In the genomic region with DNA sequence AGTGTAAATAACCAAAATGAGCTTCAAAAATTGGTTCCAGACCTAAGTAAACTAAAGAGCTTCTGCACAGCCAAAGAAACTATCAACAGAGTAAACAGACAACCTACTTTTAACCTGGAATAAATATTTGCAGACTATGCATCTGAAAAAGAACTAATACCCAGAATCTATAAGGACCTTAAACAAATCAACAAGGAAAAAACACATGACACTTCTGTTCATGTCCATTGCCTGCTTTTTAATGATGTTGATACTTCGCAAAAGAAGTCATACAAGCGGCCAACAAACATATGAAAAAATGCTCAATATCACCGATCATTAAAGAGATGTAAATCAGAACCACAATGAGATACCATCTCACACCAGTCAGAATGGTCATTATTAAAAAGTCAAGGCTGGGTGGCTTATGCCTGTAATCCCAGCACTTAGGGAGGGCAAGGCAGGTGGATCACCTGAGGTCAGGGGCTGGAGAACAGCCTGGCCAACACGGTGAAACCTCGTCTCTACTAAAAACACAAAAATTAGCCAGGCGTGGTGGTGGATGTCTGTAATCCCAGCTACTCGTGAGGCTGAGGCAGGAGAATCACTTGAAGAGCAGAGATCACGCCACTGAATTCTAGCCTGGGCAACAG, we compare ENCODE assay signal across 1 cellular context.
TF ChIP-seq lines count a peak whose summit lies in the region.

No MANE protein-coding gene starts in this region.

TF ChIP-seq in HepG2, 621 proteins besides CTCF, POLR2A, EP300 and RAD21 (continues in another document):
- TF ChIP-seq, protein P1, sequence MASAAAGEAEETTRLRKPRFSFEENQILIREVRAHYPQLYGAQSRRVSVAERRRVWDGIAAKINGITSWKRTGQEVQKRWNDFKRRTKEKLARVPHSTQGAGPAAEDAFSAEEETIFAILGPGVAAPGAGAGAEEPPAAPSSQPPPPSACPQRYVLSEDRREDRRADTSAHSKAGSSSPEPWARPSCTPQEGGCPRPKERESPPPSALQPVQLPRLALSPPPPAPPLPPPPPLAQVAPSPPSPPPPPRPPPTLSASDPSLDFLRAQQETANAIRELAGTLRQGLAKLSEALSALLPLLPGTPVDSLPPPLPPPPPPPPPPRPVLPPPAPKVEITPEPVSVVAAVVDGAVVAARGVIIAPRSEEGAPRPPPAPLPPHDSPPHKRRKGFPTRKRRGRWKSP (CRISPR knock-in tag; IDR thresholded peaks at IDR 0.05): 0 out of 2 replicates have a peak, but pooled peaks have one; percentile 42
- TF ChIP-seq, protein P2, sequence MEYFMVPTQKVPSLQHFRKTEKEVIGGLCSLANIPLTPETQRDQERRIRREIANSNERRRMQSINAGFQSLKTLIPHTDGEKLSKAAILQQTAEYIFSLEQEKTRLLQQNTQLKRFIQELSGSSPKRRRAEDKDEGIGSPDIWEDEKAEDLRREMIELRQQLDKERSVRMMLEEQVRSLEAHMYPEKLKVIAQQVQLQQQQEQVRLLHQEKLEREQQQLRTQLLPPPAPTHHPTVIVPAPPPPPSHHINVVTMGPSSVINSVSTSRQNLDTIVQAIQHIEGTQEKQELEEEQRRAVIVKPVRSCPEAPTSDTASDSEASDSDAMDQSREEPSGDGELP (IDR thresholded peaks at IDR 0.05; ENCODE audit: borderline replicate concordance, low read depth): no peak
- TF ChIP-seq, protein P3, sequence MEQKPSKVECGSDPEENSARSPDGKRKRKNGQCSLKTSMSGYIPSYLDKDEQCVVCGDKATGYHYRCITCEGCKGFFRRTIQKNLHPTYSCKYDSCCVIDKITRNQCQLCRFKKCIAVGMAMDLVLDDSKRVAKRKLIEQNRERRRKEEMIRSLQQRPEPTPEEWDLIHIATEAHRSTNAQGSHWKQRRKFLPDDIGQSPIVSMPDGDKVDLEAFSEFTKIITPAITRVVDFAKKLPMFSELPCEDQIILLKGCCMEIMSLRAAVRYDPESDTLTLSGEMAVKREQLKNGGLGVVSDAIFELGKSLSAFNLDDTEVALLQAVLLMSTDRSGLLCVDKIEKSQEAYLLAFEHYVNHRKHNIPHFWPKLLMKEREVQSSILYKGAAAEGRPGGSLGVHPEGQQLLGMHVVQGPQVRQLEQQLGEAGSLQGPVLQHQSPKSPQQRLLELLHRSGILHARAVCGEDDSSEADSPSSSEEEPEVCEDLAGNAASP (CRISPR knock-in tag; IDR thresholded peaks at IDR 0.05; ENCODE audit: borderline replicate concordance): 0 out of 2 replicates have a peak, but pooled peaks have one; percentile 27
- TF ChIP-seq, protein P4, sequence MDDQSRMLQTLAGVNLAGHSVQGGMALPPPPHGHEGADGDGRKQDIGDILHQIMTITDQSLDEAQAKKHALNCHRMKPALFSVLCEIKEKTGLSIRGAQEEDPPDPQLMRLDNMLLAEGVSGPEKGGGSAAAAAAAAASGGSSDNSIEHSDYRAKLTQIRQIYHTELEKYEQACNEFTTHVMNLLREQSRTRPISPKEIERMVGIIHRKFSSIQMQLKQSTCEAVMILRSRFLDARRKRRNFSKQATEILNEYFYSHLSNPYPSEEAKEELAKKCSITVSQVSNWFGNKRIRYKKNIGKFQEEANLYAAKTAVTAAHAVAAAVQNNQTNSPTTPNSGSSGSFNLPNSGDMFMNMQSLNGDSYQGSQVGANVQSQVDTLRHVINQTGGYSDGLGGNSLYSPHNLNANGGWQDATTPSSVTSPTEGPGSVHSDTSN (CRISPR knock-in tag; IDR thresholded peaks at IDR 0.05; ENCODE audit: borderline replicate concordance): no peak
- TF ChIP-seq, protein P5, sequence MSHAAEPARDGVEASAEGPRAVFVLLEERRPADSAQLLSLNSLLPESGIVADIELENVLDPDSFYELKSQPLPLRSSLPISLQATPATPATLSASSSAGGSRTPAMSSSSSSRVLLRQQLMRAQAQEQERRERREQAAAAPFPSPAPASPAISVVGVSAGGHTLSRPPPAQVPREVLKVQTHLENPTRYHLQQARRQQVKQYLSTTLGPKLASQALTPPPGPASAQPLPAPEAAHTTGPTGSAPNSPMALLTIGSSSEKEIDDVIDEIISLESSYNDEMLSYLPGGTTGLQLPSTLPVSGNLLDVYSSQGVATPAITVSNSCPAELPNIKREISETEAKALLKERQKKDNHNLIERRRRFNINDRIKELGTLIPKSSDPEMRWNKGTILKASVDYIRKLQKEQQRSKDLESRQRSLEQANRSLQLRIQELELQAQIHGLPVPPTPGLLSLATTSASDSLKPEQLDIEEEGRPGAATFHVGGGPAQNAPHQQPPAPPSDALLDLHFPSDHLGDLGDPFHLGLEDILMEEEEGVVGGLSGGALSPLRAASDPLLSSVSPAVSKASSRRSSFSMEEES (CRISPR knock-in tag; IDR thresholded peaks at IDR 0.05): peak; percentile 81
- TF ChIP-seq SOX13 (IDR thresholded peaks at IDR 0.05) (no peak), SOX13 (CRISPR knock-in tag; conservative IDR thresholded peaks at IDR 0.05 in 1 of 2, IDR thresholded peaks at IDR 0.05 in 1 of 2) (peak in 1 of 2 experiments; percentile 75; a peak in 1 of 4 replicates), ISL2 (CRISPR knock-in tag; IDR thresholded peaks at IDR 0.05) (peak; percentile 96), ERF (CRISPR knock-in tag; IDR thresholded peaks at IDR 0.05) (peak; percentile 20; the same call in 1 of the 2 replicates), TBX3 (IDR thresholded peaks at IDR 0.05; ENCODE audit: borderline replicate concordance) (peak; percentile 80; the same call in 1 of the 2 replicates), CENPT (CRISPR knock-in tag; IDR thresholded peaks at IDR 0.05; ENCODE audit: low read depth) (no peak), ZBTB20 (CRISPR knock-in tag; IDR thresholded peaks at IDR 0.05; ENCODE audit: borderline replicate concordance, low read depth) (peak; percentile 99), ZNF121 (CRISPR knock-in tag; IDR thresholded peaks at IDR 0.05) (0 out of 2 replicates have a peak, but pooled peaks have one; percentile 46), GFI1 (CRISPR knock-in tag; IDR thresholded peaks at IDR 0.05; ENCODE audit: borderline replicate concordance) (0 out of 2 replicates have a peak, but pooled peaks have one; percentile 19), HOXA9 (CRISPR knock-in tag; IDR thresholded peaks at IDR 0.05; ENCODE audit: borderline replicate concordance) (no peak), ZNF644 (CRISPR knock-in tag; IDR thresholded peaks at IDR 0.05; ENCODE audit: low read depth) (no peak), CREM (IDR thresholded peaks at IDR 0.05) (peak; percentile 67), CREM (CRISPR knock-in tag; IDR thresholded peaks at IDR 0.05) (no peak), TBL1XR1 (IDR thresholded peaks at IDR 0.05; ENCODE audit: borderline replicate concordance, low read length, partially characterized antibody) (peak; percentile 73), MIER3 (CRISPR knock-in tag; IDR thresholded peaks at IDR 0.05; ENCODE audit: borderline replicate concordance) (0 out of 2 replicates have a peak, but pooled peaks have one; percentile 35), ZSCAN9 (CRISPR knock-in tag; IDR thresholded peaks at IDR 0.05; ENCODE audit: borderline replicate concordance) (0 out of 2 replicates have a peak, but pooled peaks have one; percentile 51), ZNF292 (CRISPR knock-in tag; IDR thresholded peaks at IDR 0.05; ENCODE audit: borderline replicate concordance, low read depth) (no peak; the same call in 1 of the 2 replicates), FOXK2 (IDR thresholded peaks at IDR 0.05) (peak; percentile 70; the same call in 1 of the 2 replicates), RARA (CRISPR knock-in tag; IDR thresholded peaks at IDR 0.05) (peak; percentile 76), YY1 (IDR thresholded peaks at IDR 0.05; ENCODE audit: insufficient read depth, insufficient replicate concordance, low read depth, low read length) (no peak), KLF16 (CRISPR knock-in tag; IDR thresholded peaks at IDR 0.05) (0 out of 4 replicates have a peak, but pooled peaks of 1 of the 2 experiments have one; percentile 51)
- TF ChIP-seq, protein P6, sequence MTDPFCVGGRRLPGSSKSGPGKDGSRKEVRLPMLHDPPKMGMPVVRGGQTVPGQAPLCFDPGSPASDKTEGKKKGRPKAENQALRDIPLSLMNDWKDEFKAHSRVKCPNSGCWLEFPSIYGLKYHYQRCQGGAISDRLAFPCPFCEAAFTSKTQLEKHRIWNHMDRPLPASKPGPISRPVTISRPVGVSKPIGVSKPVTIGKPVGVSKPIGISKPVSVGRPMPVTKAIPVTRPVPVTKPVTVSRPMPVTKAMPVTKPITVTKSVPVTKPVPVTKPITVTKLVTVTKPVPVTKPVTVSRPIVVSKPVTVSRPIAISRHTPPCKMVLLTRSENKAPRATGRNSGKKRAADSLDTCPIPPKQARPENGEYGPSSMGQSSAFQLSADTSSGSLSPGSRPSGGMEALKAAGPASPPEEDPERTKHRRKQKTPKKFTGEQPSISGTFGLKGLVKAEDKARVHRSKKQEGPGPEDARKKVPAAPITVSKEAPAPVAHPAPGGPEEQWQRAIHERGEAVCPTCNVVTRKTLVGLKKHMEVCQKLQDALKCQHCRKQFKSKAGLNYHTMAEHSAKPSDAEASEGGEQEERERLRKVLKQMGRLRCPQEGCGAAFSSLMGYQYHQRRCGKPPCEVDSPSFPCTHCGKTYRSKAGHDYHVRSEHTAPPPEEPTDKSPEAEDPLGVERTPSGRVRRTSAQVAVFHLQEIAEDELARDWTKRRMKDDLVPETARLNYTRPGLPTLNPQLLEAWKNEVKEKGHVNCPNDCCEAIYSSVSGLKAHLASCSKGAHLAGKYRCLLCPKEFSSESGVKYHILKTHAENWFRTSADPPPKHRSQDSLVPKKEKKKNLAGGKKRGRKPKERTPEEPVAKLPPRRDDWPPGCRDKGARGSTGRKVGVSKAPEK (CRISPR knock-in tag; IDR thresholded peaks at IDR 0.05; ENCODE audit: borderline replicate concordance): 0 out of 2 replicates have a peak, but pooled peaks have one; percentile 60
- TF ChIP-seq, protein P7, sequence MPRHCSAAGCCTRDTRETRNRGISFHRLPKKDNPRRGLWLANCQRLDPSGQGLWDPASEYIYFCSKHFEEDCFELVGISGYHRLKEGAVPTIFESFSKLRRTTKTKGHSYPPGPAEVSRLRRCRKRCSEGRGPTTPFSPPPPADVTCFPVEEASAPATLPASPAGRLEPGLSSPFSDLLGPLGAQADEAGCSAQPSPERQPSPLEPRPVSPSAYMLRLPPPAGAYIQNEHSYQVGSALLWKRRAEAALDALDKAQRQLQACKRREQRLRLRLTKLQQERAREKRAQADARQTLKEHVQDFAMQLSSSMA (CRISPR knock-in tag; IDR thresholded peaks at IDR 0.05): no peak
- TF ChIP-seq, protein P8, sequence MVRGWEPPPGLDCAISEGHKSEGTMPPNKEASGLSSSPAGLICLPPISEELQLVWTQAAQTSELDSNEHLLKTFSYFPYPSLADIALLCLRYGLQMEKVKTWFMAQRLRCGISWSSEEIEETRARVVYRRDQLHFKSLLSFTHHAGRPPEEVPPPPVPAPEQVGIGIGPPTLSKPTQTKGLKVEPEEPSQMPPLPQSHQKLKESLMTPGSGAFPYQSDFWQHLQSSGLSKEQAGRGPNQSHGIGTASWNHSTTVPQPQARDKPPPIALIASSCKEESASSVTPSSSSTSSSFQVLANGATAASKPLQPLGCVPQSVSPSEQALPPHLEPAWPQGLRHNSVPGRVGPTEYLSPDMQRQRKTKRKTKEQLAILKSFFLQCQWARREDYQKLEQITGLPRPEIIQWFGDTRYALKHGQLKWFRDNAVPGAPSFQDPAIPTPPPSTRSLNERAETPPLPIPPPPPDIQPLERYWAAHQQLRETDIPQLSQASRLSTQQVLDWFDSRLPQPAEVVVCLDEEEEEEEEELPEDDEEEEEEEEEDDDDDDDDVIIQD (CRISPR knock-in tag; IDR thresholded peaks at IDR 0.05; ENCODE audit: low read depth): peak; percentile 58; the same call in 1 of the 2 replicates
- TF ChIP-seq, protein P9, sequence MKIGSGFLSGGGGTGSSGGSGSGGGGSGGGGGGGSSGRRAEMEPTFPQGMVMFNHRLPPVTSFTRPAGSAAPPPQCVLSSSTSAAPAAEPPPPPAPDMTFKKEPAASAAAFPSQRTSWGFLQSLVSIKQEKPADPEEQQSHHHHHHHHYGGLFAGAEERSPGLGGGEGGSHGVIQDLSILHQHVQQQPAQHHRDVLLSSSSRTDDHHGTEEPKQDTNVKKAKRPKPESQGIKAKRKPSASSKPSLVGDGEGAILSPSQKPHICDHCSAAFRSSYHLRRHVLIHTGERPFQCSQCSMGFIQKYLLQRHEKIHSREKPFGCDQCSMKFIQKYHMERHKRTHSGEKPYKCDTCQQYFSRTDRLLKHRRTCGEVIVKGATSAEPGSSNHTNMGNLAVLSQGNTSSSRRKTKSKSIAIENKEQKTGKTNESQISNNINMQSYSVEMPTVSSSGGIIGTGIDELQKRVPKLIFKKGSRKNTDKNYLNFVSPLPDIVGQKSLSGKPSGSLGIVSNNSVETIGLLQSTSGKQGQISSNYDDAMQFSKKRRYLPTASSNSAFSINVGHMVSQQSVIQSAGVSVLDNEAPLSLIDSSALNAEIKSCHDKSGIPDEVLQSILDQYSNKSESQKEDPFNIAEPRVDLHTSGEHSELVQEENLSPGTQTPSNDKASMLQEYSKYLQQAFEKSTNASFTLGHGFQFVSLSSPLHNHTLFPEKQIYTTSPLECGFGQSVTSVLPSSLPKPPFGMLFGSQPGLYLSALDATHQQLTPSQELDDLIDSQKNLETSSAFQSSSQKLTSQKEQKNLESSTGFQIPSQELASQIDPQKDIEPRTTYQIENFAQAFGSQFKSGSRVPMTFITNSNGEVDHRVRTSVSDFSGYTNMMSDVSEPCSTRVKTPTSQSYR (CRISPR knock-in tag; IDR thresholded peaks at IDR 0.05; ENCODE audit: borderline replicate concordance): no peak; the same call in 1 of the 2 replicates
- TF ChIP-seq, protein P10, sequence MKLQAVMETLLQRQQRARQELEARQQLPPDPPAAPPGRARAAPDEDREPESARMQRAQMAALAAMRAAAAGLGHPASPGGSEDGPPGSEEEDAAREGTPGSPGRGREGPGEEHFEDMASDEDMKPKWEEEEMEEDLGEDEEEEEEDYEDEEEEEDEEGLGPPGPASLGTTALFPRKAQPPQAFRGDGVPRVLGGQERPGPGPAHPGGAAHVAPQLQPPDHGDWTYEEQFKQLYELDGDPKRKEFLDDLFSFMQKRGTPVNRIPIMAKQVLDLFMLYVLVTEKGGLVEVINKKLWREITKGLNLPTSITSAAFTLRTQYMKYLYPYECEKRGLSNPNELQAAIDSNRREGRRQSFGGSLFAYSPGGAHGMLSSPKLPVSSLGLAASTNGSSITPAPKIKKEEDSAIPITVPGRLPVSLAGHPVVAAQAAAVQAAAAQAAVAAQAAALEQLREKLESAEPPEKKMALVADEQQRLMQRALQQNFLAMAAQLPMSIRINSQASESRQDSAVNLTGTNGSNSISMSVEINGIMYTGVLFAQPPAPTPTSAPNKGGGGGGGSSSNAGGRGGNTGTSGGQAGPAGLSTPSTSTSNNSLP (IDR thresholded peaks at IDR 0.05; ENCODE audit: low read depth, low read length): 0 out of 2 replicates have a peak, but pooled peaks have one; percentile 11
- TF ChIP-seq, protein P11, sequence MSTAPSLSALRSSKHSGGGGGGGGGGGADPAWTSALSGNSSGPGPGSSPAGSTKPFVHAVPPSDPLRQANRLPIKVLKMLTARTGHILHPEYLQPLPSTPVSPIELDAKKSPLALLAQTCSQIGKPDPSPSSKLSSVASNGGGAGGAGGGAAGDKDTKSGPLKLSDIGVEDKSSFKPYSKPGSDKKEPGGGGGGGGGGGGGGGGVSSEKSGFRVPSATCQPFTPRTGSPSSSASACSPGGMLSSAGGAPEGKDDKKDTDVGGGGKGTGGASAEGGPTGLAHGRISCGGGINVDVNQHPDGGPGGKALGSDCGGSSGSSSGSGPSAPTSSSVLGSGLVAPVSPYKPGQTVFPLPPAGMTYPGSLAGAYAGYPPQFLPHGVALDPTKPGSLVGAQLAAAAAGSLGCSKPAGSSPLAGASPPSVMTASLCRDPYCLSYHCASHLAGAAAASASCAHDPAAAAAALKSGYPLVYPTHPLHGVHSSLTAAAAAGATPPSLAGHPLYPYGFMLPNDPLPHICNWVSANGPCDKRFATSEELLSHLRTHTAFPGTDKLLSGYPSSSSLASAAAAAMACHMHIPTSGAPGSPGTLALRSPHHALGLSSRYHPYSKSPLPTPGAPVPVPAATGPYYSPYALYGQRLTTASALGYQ (CRISPR knock-in tag; IDR thresholded peaks at IDR 0.05): peak; percentile 56; the same call in 1 of the 2 replicates
- TF ChIP-seq, protein P12, sequence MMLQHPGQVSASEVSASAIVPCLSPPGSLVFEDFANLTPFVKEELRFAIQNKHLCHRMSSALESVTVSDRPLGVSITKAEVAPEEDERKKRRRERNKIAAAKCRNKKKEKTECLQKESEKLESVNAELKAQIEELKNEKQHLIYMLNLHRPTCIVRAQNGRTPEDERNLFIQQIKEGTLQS (CRISPR knock-in tag; IDR thresholded peaks at IDR 0.05): no peak
